In the genomic region with DNA sequence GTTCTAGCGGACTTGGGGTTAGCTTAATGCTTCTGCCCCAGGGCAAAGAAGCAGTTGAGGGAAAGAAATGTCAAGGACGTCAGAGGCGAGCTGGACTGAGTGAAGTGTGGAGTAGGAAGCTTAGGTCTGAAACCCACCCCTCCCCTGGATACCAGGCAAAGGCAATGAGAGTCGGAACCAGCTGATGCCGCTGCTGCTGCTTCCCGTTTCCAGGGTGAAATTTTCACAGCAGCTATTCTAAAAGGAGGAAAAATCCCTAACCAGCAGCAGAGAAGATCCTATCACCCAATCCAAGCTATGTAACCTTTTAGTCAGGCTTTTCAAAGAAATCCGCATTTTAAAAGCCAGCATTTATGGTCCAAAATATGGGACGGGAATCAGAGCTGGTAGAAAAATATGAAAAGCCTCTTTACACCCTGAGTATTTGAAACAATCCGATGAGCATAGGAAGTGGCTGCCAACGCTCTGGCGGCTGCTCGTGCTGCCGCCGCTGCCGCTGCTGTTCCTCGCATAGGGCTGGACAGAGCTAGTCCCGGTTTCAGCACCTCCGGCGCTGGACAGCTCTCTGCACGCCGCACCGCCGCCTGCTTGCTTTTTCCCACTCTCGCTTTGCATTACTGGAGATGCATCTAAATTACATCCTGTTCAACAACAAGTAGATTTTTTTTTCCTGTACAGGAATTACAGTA, we compare ENCODE assay signal across 8 cellular contexts.
A peak's percentile ranks its signal among the peaks of the same experiment; 100 is the strongest.
DNase-seq lines count a peak whose midpoint lies in the region; ATAC-seq, FAIRE-seq and TF ChIP-seq lines count a peak whose summit lies in the region.

No MANE protein-coding gene starts in this region.

- FAIRE-seq in kidney (lab: Jason Lieb, UNC) = no peak

- ATAC-seq in GM21619 (IDR thresholded peaks at IDR 0.05; ENCODE audit: unreplicated experiment) = peak; percentile 94

- DNase-seq in G401 (ENCODE audit: low spot score) = peak; percentile 82
- peak; percentile 55 for DNase-seq in SK-N-SH
- peak in 58 of 61 donors; percentile 1 to 78 (median 55) for DNase-seq in caudate nucleus (lab: John Stamatoyannopoulos, UW)
- DNase-seq in kidney = peak; percentile 82
- peak; percentile 31 for DNase-seq in stimulated activated CD4-positive, alpha-beta T cell treated with anti-CD3 and anti-CD28 coated beads, Interleukin-4, amount 100 ng/mL, for 1 hour
- no peak for DNase-seq in NCI-H1694 treated with DMSO at 0.1 percent for 48 hours (lab: John Stamatoyannopoulos, UW)

- under 1% methylated on average over 14 of the region's 24 CpGs for WGBS in SK-N-SH (ENCODE audit: low lambda C conversion rate)

- intact Hi-C loops in kidney (cut with DNase I) = no loop called here

- H4K20me1 ChIP-seq in SK-N-SH (ENCODE audit: insufficient read depth) = no peaks in the 10 kb centered on the region

- CTCF ChIA-PET in SK-N-SH (lab: Yijun Ruan, JAX) = interaction anchor here (1.3 to 1.5 kb wide), 4 partner anchors 9 to 68 kb away, joined by 3 to 5 read pairs (median 4); no protein-coding TSS in a partner anchor

- TF ChIP-seq RAD21 in SK-N-SH (IDR thresholded peaks at IDR 0.05; ENCODE audit: low read length) = no peak; the same call in 1 of the 2 replicates

- POLR2A ChIA-PET in SK-N-SH (lab: Yijun Ruan, JAX) = interaction anchor here (0.7 kb wide), 1 partner anchor 9 kb away, joined by 4 read pairs; no protein-coding TSS in a partner anchor

- H3K36me3 ChIP-seq in HUES6 (ENCODE audit: control insufficient read depth, insufficient read depth, low read length) = no peaks in the 10 kb centered on the region
- H3K36me3 ChIP-seq in SK-N-SH (replicated peaks in 1 of 2; ENCODE audit: control insufficient read depth in 1 of 2, insufficient read depth in 2 of 2, low read length in 1 of 2) = no peaks in the 10 kb centered on the region
- no peaks in the 10 kb centered on the region for H3K36me3 ChIP-seq in kidney (ENCODE audit: control insufficient read depth in 1 of 2, insufficient read depth in 2 of 2, low read length in 2 of 2)

- no peaks in the 10 kb centered on the region for H3K79me2 ChIP-seq in SK-N-SH (ENCODE audit: insufficient read depth)

- H3K4me2 ChIP-seq in SK-N-SH = peak overlapping the region; percentile 18; the same call in 1 of the 2 replicates

- H3K9ac ChIP-seq in HUES6 (ENCODE audit: low read length) = no peak overlapping the region
- H3K9ac ChIP-seq in SK-N-SH = no peak overlapping the region
- H3K9ac ChIP-seq in kidney (ENCODE audit: low read length in 2 of 2) = no peak overlapping the region

- H3K9me3 ChIP-seq in HUES6 (ENCODE audit: control insufficient read depth, insufficient read depth, low read depth, low read length) (no peaks in the 10 kb centered on the region), SK-N-SH (no peaks in the 10 kb centered on the region), kidney (ENCODE audit: control insufficient read depth in 1 of 2, low read length in 2 of 2) (no peaks in the 10 kb centered on the region)

- no peaks in the 10 kb centered on the region for H3F3A ChIP-seq in SK-N-SH (replicated peaks; ENCODE audit: insufficient read depth)

- H3K27me3 ChIP-seq in HUES6 (ENCODE audit: control insufficient read depth, insufficient read depth, low read length) (peaks cover 9% of the 10 kb centered on the region), SK-N-SH (ENCODE audit: insufficient read depth) (no peaks in the 10 kb centered on the region)

- no peak overlapping the region for H2AFZ ChIP-seq in SK-N-SH (ENCODE audit: low read depth)

- no peaks in the 10 kb centered on the region for H3K9me2 ChIP-seq in SK-N-SH

- H3K4me3 ChIP-seq in HUES6 (ENCODE audit: low read depth, low read length) (peak overlapping the region; percentile 32; the same call in 1 of the 2 replicates), SK-N-SH (ENCODE audit: low read depth in 2 of 2, low read length in 1 of 2) (peak overlapping the region in 1 of 2 experiments; percentile 43; a peak in 2 of 4 replicates), kidney (ENCODE audit: low read length in 2 of 2) (no peak overlapping the region)

- no peak for TF ChIP-seq CTCF in SK-N-SH (IDR thresholded peaks at IDR 0.05)
- no peak for TF ChIP-seq CTCF in kidney (IDR thresholded peaks at IDR 0.05; ENCODE audit: borderline replicate concordance, extremely low read depth, insufficient read depth)

- H3K27ac ChIP-seq in HUES6 (ENCODE audit: low read depth, low read length) (no peak overlapping the region), SK-N-SH (ENCODE audit: low read depth in 2 of 2, low read length in 1 of 2) (peak overlapping the region in 1 of 2 experiments; percentile 95; a peak in 2 of 4 replicates), caudate nucleus (ENCODE audit: low read depth, low read length) (peak overlapping the region; percentile 72), kidney (ENCODE audit: low read depth in 2 of 2, low read length in 2 of 2) (no peak overlapping the region)

- in situ Hi-C loops in G401 (cut with HindIII; ENCODE audit: low sequenced_read_pairs) = no loop called here

- H3K4me1 ChIP-seq in HUES6 (ENCODE audit: control insufficient read depth, insufficient read depth, low read length) (0 out of 2 replicates have a peak, but pooled peaks cover 6% of the 10 kb centered on the region), SK-N-SH (ENCODE audit: control insufficient read depth in 1 of 2, insufficient read depth in 2 of 2, low read depth in 1 of 2, low read length in 1 of 2) (peaks cover 0 to 11% of the 10 kb centered on the region in 2 experiments; a peak in 2 of 4 replicates), kidney (ENCODE audit: control insufficient read depth in 1 of 2, insufficient read depth in 1 of 2, low read depth in 1 of 2, low read length in 2 of 2) (peaks cover 0 to 2% of the 10 kb centered on the region in 2 donors)

- no peak for TF ChIP-seq EP300 in SK-N-SH (IDR thresholded peaks at IDR 0.05; ENCODE audit: borderline replicate concordance in 1 of 2, low read depth in 1 of 2, low read length in 1 of 2)

TF ChIP-seq in SK-N-SH, 30 proteins besides CTCF, POLR2A, EP300 and RAD21 (continues in another document):
- TF ChIP-seq CHD2 (IDR thresholded peaks at IDR 0.05; ENCODE audit: low read length, partially characterized antibody) = peak; percentile 31
- TF ChIP-seq GABPA (IDR thresholded peaks at IDR 0.05; ENCODE audit: low read depth) = no peak
- TF ChIP-seq, protein P1, sequence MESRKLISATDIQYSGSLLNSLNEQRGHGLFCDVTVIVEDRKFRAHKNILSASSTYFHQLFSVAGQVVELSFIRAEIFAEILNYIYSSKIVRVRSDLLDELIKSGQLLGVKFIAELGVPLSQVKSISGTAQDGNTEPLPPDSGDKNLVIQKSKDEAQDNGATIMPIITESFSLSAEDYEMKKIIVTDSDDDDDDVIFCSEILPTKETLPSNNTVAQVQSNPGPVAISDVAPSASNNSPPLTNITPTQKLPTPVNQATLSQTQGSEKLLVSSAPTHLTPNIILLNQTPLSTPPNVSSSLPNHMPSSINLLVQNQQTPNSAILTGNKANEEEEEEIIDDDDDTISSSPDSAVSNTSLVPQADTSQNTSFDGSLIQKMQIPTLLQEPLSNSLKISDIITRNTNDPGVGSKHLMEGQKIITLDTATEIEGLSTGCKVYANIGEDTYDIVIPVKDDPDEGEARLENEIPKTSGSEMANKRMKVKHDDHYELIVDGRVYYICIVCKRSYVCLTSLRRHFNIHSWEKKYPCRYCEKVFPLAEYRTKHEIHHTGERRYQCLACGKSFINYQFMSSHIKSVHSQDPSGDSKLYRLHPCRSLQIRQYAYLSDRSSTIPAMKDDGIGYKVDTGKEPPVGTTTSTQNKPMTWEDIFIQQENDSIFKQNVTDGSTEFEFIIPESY (IDR thresholded peaks at IDR 0.05; ENCODE audit: borderline replicate concordance, low read depth) = no peak
- TF ChIP-seq YY1 (IDR thresholded peaks at IDR 0.05; ENCODE audit: low read depth) = no peak
- no peak for TF ChIP-seq MEF2A (IDR thresholded peaks at IDR 0.05; ENCODE audit: borderline replicate concordance, low read depth)
- peak; percentile 99 for TF ChIP-seq MXI1 (IDR thresholded peaks at IDR 0.05; ENCODE audit: low read depth, low read length)
- no peak for TF ChIP-seq TEAD4 (IDR thresholded peaks at IDR 0.05; ENCODE audit: borderline replicate concordance, insufficient read depth)
- no peak for TF ChIP-seq NFIC (IDR thresholded peaks at IDR 0.05; ENCODE audit: borderline replicate concordance)
- TF ChIP-seq JUND (IDR thresholded peaks at IDR 0.05) = no peak
- peak; percentile 21; the same call in 1 of the 2 replicates for TF ChIP-seq GATA2 (CRISPR knock-in tag; IDR thresholded peaks at IDR 0.05)
- peak; percentile 95 for TF ChIP-seq SIN3A (IDR thresholded peaks at IDR 0.05; ENCODE audit: borderline replicate concordance, low read depth, low read length)
- no peak for TF ChIP-seq FOSL2 (IDR thresholded peaks at IDR 0.05; ENCODE audit: borderline replicate concordance, low read depth)
- TF ChIP-seq, protein P2, sequence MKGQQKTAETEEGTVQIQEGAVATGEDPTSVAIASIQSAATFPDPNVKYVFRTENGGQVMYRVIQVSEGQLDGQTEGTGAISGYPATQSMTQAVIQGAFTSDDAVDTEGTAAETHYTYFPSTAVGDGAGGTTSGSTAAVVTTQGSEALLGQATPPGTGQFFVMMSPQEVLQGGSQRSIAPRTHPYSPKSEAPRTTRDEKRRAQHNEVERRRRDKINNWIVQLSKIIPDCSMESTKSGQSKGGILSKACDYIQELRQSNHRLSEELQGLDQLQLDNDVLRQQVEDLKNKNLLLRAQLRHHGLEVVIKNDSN (IDR thresholded peaks at IDR 0.05; ENCODE audit: borderline replicate concordance, low read depth) = no peak
- peak; percentile 75 for TF ChIP-seq RCOR1 (IDR thresholded peaks at IDR 0.05; ENCODE audit: low read length)
- TF ChIP-seq TAF1 (IDR thresholded peaks at IDR 0.05; ENCODE audit: borderline replicate concordance, low read depth, low read length) = no peak
- TF ChIP-seq, protein P3, sequence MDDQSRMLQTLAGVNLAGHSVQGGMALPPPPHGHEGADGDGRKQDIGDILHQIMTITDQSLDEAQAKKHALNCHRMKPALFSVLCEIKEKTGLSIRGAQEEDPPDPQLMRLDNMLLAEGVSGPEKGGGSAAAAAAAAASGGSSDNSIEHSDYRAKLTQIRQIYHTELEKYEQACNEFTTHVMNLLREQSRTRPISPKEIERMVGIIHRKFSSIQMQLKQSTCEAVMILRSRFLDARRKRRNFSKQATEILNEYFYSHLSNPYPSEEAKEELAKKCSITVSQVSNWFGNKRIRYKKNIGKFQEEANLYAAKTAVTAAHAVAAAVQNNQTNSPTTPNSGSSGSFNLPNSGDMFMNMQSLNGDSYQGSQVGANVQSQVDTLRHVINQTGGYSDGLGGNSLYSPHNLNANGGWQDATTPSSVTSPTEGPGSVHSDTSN (IDR thresholded peaks at IDR 0.05) = no peak
- no peak for TF ChIP-seq NRF1 (IDR thresholded peaks at IDR 0.05; ENCODE audit: low read depth, low read length)
- no peak for TF ChIP-seq FOXJ3 (CRISPR knock-in tag; IDR thresholded peaks at IDR 0.05)
